In the genomic region with DNA sequence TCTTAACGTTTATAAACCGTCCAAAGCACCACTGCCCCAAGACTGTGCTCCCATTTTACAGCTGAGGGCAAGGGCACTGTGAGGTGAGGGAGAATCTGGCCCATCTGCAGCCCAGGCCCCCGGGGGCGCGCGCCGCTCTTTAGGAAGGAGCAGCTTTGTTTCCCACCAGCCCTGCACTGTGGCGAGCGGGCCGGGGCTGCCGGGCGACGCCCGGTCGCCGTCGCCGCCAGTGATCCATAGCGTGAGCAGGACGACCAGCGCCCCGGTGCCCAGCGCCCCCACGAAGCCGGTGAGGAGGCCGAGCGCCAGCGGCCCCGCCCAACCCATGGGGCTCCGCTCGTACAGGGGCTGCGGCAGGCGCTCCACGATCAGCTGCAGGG, we compare ENCODE assay signal across 9 cellular contexts. TPM values are rescaled to one million over a fixed set of nuclear protein-coding genes. Genes with fewer than 3 reads are reported as not detected.
A peak's percentile ranks its signal among the peaks of the same experiment; 100 is the strongest.
DNase-seq lines count a peak whose midpoint lies in the region; ATAC-seq and TF ChIP-seq lines count a peak whose summit lies in the region.
"Had no signal": no experiment of that assay in that cellular context is flagged by ENCODE, and none has a peak within 500 bp of the region (broad histone marks: within the 10 kb centered on the region; RNA-seq: fewer than 3 reads in every experiment).

No MANE protein-coding gene starts in this region.

- peak overlapping the region; percentile 65 for H3K4me3 Mint-ChIP-seq in activated T-cell treated with anti-CD3 and anti-CD28 coated beads, Interleukin-2, amount 50 U/mL, for 4 hours
- peak overlapping the region; percentile 52 for H3K4me3 Mint-ChIP-seq in mesothelial cell of epicardium

- no peak overlapping the region for H3K27ac Mint-ChIP-seq in mesothelial cell of epicardium

- H3K27me3 ChIP-seq in colonic mucosa: no peaks in the 10 kb centered on the region
- H3K27me3 ChIP-seq in tibial nerve: no peaks in the 10 kb centered on the region

- H3K36me3 ChIP-seq in colonic mucosa (no peaks in the 10 kb centered on the region), tibial nerve (no peaks in the 10 kb centered on the region)

- intact Hi-C loops in colonic mucosa (cut with DNase I): no loop called here

- no peak for TF ChIP-seq EP300 in tibial nerve (IDR thresholded peaks at IDR 0.05)

- peaks cover 6% of the 10 kb centered on the region for H3K27me3 Mint-ChIP-seq in activated T-cell treated with anti-CD3 and anti-CD28 coated beads, Interleukin-2, amount 50 U/mL, for 4 hours (ENCODE audit: low read depth)
- H3K27me3 Mint-ChIP-seq in mesothelial cell of epicardium (ENCODE audit: low read depth): peaks cover 15% of the 10 kb centered on the region

- H3K4me1 ChIP-seq in colonic mucosa: no peaks in the 10 kb centered on the region
- H3K4me1 ChIP-seq in tibial nerve: peaks cover 0 to 23% (median 3%) of the 10 kb centered on the region in 4 donors

- TF ChIP-seq POLR2A in tibial nerve (IDR thresholded peaks at IDR 0.05): no peak

- peak in 1 of 2 donors; percentile 62 for ATAC-seq in activated T-cell treated with anti-CD3 and anti-CD28 coated beads, Interleukin-2, amount 50 U/mL, for 4 hours
- ATAC-seq in HG03571 (IDR thresholded peaks at IDR 0.05; ENCODE audit: unreplicated experiment) (no peak), GM18520 (IDR thresholded peaks at IDR 0.05; ENCODE audit: unreplicated experiment) (no peak)

- H3K9me3 ChIP-seq in colonic mucosa: no peaks in the 10 kb centered on the region
- no peaks in the 10 kb centered on the region for H3K9me3 ChIP-seq in tibial nerve

- TF ChIP-seq CTCF in colonic mucosa (IDR thresholded peaks at IDR 0.05) (no peak), mesothelial cell of epicardium (IDR thresholded peaks at IDR 0.05; ENCODE audit: unreplicated experiment) (no peak), tibial nerve (IDR thresholded peaks at IDR 0.05) (no peak)

- H3K4me3 ChIP-seq in colonic mucosa (peak overlapping the region; percentile 73), tibial nerve (peak overlapping the region in 3 of 4 donors; percentile 56 to 73 (median 67))
- H3K4me3 ChIP-seq: SK-N-MC had no signal

- H3K27ac ChIP-seq in colonic mucosa (no peak overlapping the region), tibial nerve (peak overlapping the region in 2 of 4 donors; percentile 33 to 94)
- H3K27ac ChIP-seq: SK-N-MC had no signal

- DNase-seq in activated T-cell treated with anti-CD3 and anti-CD28 coated beads, Interleukin-2, amount 50 U/mL, for 4 hours: no peak
- no peak for DNase-seq in activated T-cell treated with anti-CD3 and anti-CD28 coated beads, Interleukin-2, amount 50 U/mL, for 1 hour
- no peak for DNase-seq in colonic mucosa
- no peak for DNase-seq in mesothelial cell of epicardium (ENCODE audit: low spot score in 2 of 2, unreplicated experiment in 2 of 2)
- DNase-seq in tibial nerve (ENCODE audit: low spot score in 2 of 2): no peak
- DNase-seq in COLO668 (lab: John Stamatoyannopoulos, UW; ENCODE audit: unreplicated experiment): no peak

- no peaks in the 10 kb centered on the region for H3K9me3 Mint-ChIP-seq in activated T-cell treated with anti-CD3 and anti-CD28 coated beads, Interleukin-2, amount 50 U/mL, for 4 hours
- no peaks in the 10 kb centered on the region for H3K9me3 Mint-ChIP-seq in mesothelial cell of epicardium

- H3K9ac ChIP-seq in colonic mucosa (ENCODE audit: low read depth in 2 of 2, low read length in 2 of 2): peak overlapping the region; percentile 46 to 88

- H3K36me3 Mint-ChIP-seq in activated T-cell treated with anti-CD3 and anti-CD28 coated beads, Interleukin-2, amount 50 U/mL, for 4 hours (ENCODE audit: insufficient read depth): no peaks in the 10 kb centered on the region
- H3K36me3 Mint-ChIP-seq in mesothelial cell of epicardium: no peaks in the 10 kb centered on the region

- 7 to 40% methylated on average over 7 to 31 of the region's 34 CpGs for WGBS in tibial nerve, 2 donors

- peaks cover 7% of the 10 kb centered on the region for H3K4me1 Mint-ChIP-seq in activated T-cell treated with anti-CD3 and anti-CD28 coated beads, Interleukin-2, amount 50 U/mL, for 4 hours (ENCODE audit: low read depth)
- H3K4me1 Mint-ChIP-seq in mesothelial cell of epicardium: peaks cover 22% of the 10 kb centered on the region

RNA-seq across cellular contexts. Expression of gene FIGNL2, which starts 34.6 kb away (rescaled TPM):
- under 1 TPM; 0.54 to 0.69 (median 0.58) TPM for total RNA-seq in activated T-cell treated with anti-CD3 and anti-CD28 coated beads, Interleukin-2, amount 50 U/mL, for 4 hours
- under 1 TPM; 0.30 to 0.35 TPM for total RNA-seq in colonic mucosa
- 4.8 to 5.2 TPM (median 5.2 TPM) in 3 replicates for total RNA-seq in mesothelial cell of epicardium
- 1 to 10 TPM; 1.1 to 2.1 (median 1.3) TPM for total RNA-seq in tibial nerve
